25 cellular contexts compared by ENCODE assay signal in genomic region chr7:110003827-110004226, GRCh38.
DNase-seq lines count a peak whose midpoint lies in the region; ATAC-seq and TF ChIP-seq lines count a peak whose summit lies in the region.
"Had no signal": no experiment of that assay in that cellular context is flagged by ENCODE, and none has a peak within 500 bp of the region (broad histone marks: within the 10 kb centered on the region; RNA-seq: fewer than 3 reads in every experiment).

No MANE protein-coding gene starts in this region.

- H3K9me3 ChIP-seq in DND-41 (ENCODE audit: insufficient read depth, low read length, severe bottlenecking) (peaks cover 2% of the 10 kb centered on the region), OCI-LY1 (ENCODE audit: low read length) (no peaks in the 10 kb centered on the region), gastroesophageal sphincter (no peaks in the 10 kb centered on the region), HAP-1 (no peaks in the 10 kb centered on the region)
- H3K9me3 ChIP-seq: pancreas, upper lobe of right lung had no signal

- no peaks in the 10 kb centered on the region for H3K27me3 Mint-ChIP-seq in chondrocyte (ENCODE audit: low read depth)
- H3K27me3 Mint-ChIP-seq: B cell; naive thymus-derived CD8-positive, alpha-beta T cell had no signal

- H3K27ac Mint-ChIP-seq in chondrocyte (ENCODE audit: unreplicated experiment): no peak overlapping the region
- H3K27ac Mint-ChIP-seq: activated CD8-positive, alpha-beta T cell treated with anti-CD3 and anti-CD28 coated beads, Interleukin-2, amount 10 ng/mL, durations not matched to agents 7 days and 5 days; B cell; mesothelial cell of epicardium; naive thymus-derived CD8-positive, alpha-beta T cell; stimulated activated effector memory CD8-positive, alpha-beta T cell treated with anti-CD3 and anti-CD28 coated beads, Interleukin-12 subunit alpha, Interleukin-12 subunit beta, amount 100 ng/mL, for 72 hours had no signal

- TF ChIP-seq EP300 in gastroesophageal sphincter (IDR thresholded peaks at IDR 0.05): no peak

- H3K9ac ChIP-seq in DND-41 (ENCODE audit: low read depth, low read length): no peak overlapping the region
- H3K9ac ChIP-seq in OCI-LY1 (ENCODE audit: low read length): no peak overlapping the region

- H3K4me3 Mint-ChIP-seq in chondrocyte (ENCODE audit: unreplicated experiment): no peak overlapping the region
- H3K4me3 Mint-ChIP-seq: activated CD8-positive, alpha-beta T cell treated with anti-CD3 and anti-CD28 coated beads, Interleukin-2, amount 10 ng/mL, durations not matched to agents 7 days and 5 days; B cell; mesothelial cell of epicardium; naive thymus-derived CD8-positive, alpha-beta T cell; stimulated activated effector memory CD8-positive, alpha-beta T cell treated with anti-CD3 and anti-CD28 coated beads, Interleukin-12 subunit alpha, Interleukin-12 subunit beta, amount 100 ng/mL, for 72 hours had no signal

- H2AFZ ChIP-seq in DND-41 (ENCODE audit: low read depth, low read length): no peak overlapping the region
- H2AFZ ChIP-seq in OCI-LY1 (ENCODE audit: low read length): no peak overlapping the region
- H2AFZ ChIP-seq: PC-9 had no signal

- H3K27ac ChIP-seq in DND-41 (ENCODE audit: low read length) (no peak overlapping the region), OCI-LY1 (ENCODE audit: low read depth, low read length, poor library complexity, severe bottlenecking) (no peak overlapping the region), gastroesophageal sphincter (no peak overlapping the region)
- H3K27ac ChIP-seq: pancreas, PC-9, upper lobe of right lung had no signal

- no peaks in the 10 kb centered on the region for H3F3A ChIP-seq in OCI-LY1 (ENCODE audit: insufficient read depth, low read length)

- H3K79me2 ChIP-seq in DND-41 (ENCODE audit: insufficient read depth, low read length) (no peaks in the 10 kb centered on the region), OCI-LY1 (ENCODE audit: insufficient read depth, low read length) (no peaks in the 10 kb centered on the region)

- 38 to 100% methylated on average over 1 of the region's 1 CpG for WGBS in gastroesophageal sphincter (ENCODE audit: low coverage in 1 of 2), 2 donors

- no peaks in the 10 kb centered on the region for H3K9me2 ChIP-seq in OCI-LY1 (ENCODE audit: low read depth, low read length)

- in situ Hi-C loops in HAP-1 (cut with MboI; ENCODE audit: low sequenced_read_pairs): no loop called here

- H3K9me3 Mint-ChIP-seq in chondrocyte (ENCODE audit: low read depth): no peaks in the 10 kb centered on the region
- H3K9me3 Mint-ChIP-seq: mesothelial cell of epicardium; naive thymus-derived CD8-positive, alpha-beta T cell; stimulated activated effector memory CD8-positive, alpha-beta T cell treated with anti-CD3 and anti-CD28 coated beads, Interleukin-12 subunit alpha, Interleukin-12 subunit beta, amount 100 ng/mL, for 72 hours had no signal

- H3K4me3 ChIP-seq in DND-41 (ENCODE audit: low read depth in 1 of 2, low read length in 2 of 2) (no peak overlapping the region), OCI-LY1 (ENCODE audit: low read depth, low read length, poor library complexity, severe bottlenecking) (no peak overlapping the region), gastroesophageal sphincter (no peak overlapping the region), HAP-1 (no peak overlapping the region)
- H3K4me3 ChIP-seq: pancreas, PC-9, smooth muscle cell, upper lobe of right lung had no signal

- TF ChIP-seq CTCF in DND-41 (IDR thresholded peaks at IDR 0.05; ENCODE audit: borderline replicate concordance, extremely low read depth, low read length, poor library complexity, severe bottlenecking): peak; percentile 45
- peak; percentile 15; the same call in 1 of the 2 replicates for TF ChIP-seq CTCF in OCI-LY1 (IDR thresholded peaks at IDR 0.05; ENCODE audit: low read length)
- TF ChIP-seq CTCF in chondrocyte (IDR thresholded peaks at IDR 0.05): peak; percentile 40
- no peak for TF ChIP-seq CTCF in gastroesophageal sphincter (IDR thresholded peaks at IDR 0.05)

- peak; percentile 50 for DNase-seq in DMS 273 (lab: John Stamatoyannopoulos, UW; ENCODE audit: unreplicated experiment)
- no peak for DNase-seq in DMS 273 treated with DMSO at 0.1 percent for 48 hours (lab: John Stamatoyannopoulos, UW)
- no peak for DNase-seq in DND-41
- no peak for DNase-seq in chondrocyte (ENCODE audit: low spot score)
- DNase-seq in 8988T: no peak
- DNase-seq in HAP-1 (ENCODE audit: low spot score in 2 of 2): no peak
- DNase-seq: activated CD8-positive, alpha-beta T cell treated with anti-CD3 and anti-CD28 coated beads, Interleukin-2, amount 10 ng/mL, durations not matched to agents 7 days and 5 days; activated effector memory CD4-positive, alpha-beta T cell treated with anti-CD3 and anti-CD28 coated beads, Interleukin-2, amount 50 U/mL, for 16 hours; erythroblast; H7; naive thymus-derived CD8-positive, alpha-beta T cell; NCI-H1417; pancreas; PC-9; SIG-M5; stimulated activated CD4-positive, alpha-beta T cell treated with anti-CD3 and anti-CD28 coated beads, Interleukin-2, amount 100 ng/mL, for 48 hours; T-helper 1 cell; upper lobe of right lung had no signal

- ATAC-seq in DND-41 (ENCODE audit: insufficient read depth, low read depth): no peak
- no peak for ATAC-seq in gastroesophageal sphincter
- ATAC-seq: activated CD8-positive, alpha-beta T cell treated with anti-CD3 and anti-CD28 coated beads, Interleukin-2, amount 10 ng/mL, durations not matched to agents 7 days and 5 days; left lobe of liver; naive thymus-derived CD8-positive, alpha-beta T cell; pancreas; stimulated activated effector memory CD8-positive, alpha-beta T cell treated with anti-CD3 and anti-CD28 coated beads, Interleukin-12 subunit alpha, Interleukin-12 subunit beta, amount 100 ng/mL, for 72 hours; upper lobe of right lung had no signal

- TF ChIP-seq POLR2A in gastroesophageal sphincter (IDR thresholded peaks at IDR 0.05): no peak

- H3K36me3 ChIP-seq in DND-41 (ENCODE audit: insufficient read depth, low read length) (no peaks in the 10 kb centered on the region), OCI-LY1 (ENCODE audit: insufficient read depth, low read length) (no peaks in the 10 kb centered on the region), gastroesophageal sphincter (no peaks in the 10 kb centered on the region), HAP-1 (replicated peaks) (no peaks in the 10 kb centered on the region)
- H3K36me3 ChIP-seq: pancreas, upper lobe of right lung had no signal

- H4K20me1 ChIP-seq in DND-41 (ENCODE audit: insufficient read depth, low read length) (no peaks in the 10 kb centered on the region), OCI-LY1 (ENCODE audit: insufficient read depth, low read length) (no peaks in the 10 kb centered on the region)

- no peaks in the 10 kb centered on the region for H3K36me3 Mint-ChIP-seq in chondrocyte (ENCODE audit: low read depth)
- H3K36me3 Mint-ChIP-seq: mesothelial cell of epicardium; naive thymus-derived CD8-positive, alpha-beta T cell; stimulated activated effector memory CD8-positive, alpha-beta T cell treated with anti-CD3 and anti-CD28 coated beads, Interleukin-12 subunit alpha, Interleukin-12 subunit beta, amount 100 ng/mL, for 72 hours had no signal

- H3K4me2 ChIP-seq in DND-41 (ENCODE audit: insufficient read depth, low read length): no peak overlapping the region
- H3K4me2 ChIP-seq in OCI-LY1 (ENCODE audit: low read length): no peak overlapping the region
- H3K4me2 ChIP-seq: PC-9, smooth muscle cell had no signal

- no peaks in the 10 kb centered on the region for H3K27me3 ChIP-seq in DND-41 (ENCODE audit: insufficient read depth, low read length, poor library complexity)
- H3K27me3 ChIP-seq in OCI-LY1 (ENCODE audit: insufficient read depth, low read length): no peaks in the 10 kb centered on the region
- no peaks in the 10 kb centered on the region for H3K27me3 ChIP-seq in gastroesophageal sphincter
- no peaks in the 10 kb centered on the region for H3K27me3 ChIP-seq in HAP-1 (ENCODE audit: low read depth)
- H3K27me3 ChIP-seq: pancreas, upper lobe of right lung had no signal

- H3K4me1 Mint-ChIP-seq in chondrocyte (ENCODE audit: low read depth): peaks cover 3% of the 10 kb centered on the region
- H3K4me1 Mint-ChIP-seq: B cell; naive thymus-derived CD8-positive, alpha-beta T cell; stimulated activated effector memory CD8-positive, alpha-beta T cell treated with anti-CD3 and anti-CD28 coated beads, Interleukin-12 subunit alpha, Interleukin-12 subunit beta, amount 100 ng/mL, for 72 hours had no signal

- H3K4me1 ChIP-seq in DND-41 (ENCODE audit: insufficient read depth, low read length) (peaks cover 23% of the 10 kb centered on the region), OCI-LY1 (ENCODE audit: insufficient read depth, low read length, severe bottlenecking) (no peaks in the 10 kb centered on the region), gastroesophageal sphincter (no peaks in the 10 kb centered on the region), HAP-1 (peaks cover 10% of the 10 kb centered on the region)
- H3K4me1 ChIP-seq: pancreas, upper lobe of right lung had no signal

Comparison
In these comparisons a context has a peak if more than half of its experiments do, and no peak if none do; other contexts are left out.
1. CTCF ChIP-seq: peak in DND-41 (single experiment), OCI-LY1 (single experiment) and chondrocyte (single experiment); none in gastroesophageal sphincter (0 of 4).